9 cellular contexts compared by ENCODE assay signal in genomic region chr6:21935561-21936028, GRCh38.
A peak's percentile ranks its signal among the peaks of the same experiment; 100 is the strongest.
DNase-seq lines count a peak whose midpoint lies in the region; ATAC-seq and TF ChIP-seq lines count a peak whose summit lies in the region.
"Had no signal": no experiment of that assay in that cellular context is flagged by ENCODE, and none has a peak within 500 bp of the region (broad histone marks: within the 10 kb centered on the region; RNA-seq: fewer than 3 reads in every experiment).

No MANE protein-coding gene starts in this region.

- peaks cover 19% of the 10 kb centered on the region for H3K9me3 Mint-ChIP-seq in activated naive CD8-positive, alpha-beta T cell treated with anti-CD3 and anti-CD28 coated beads, Interleukin-2, amount 50 U/mL, for 24 hours

- H3K27ac Mint-ChIP-seq in activated naive CD8-positive, alpha-beta T cell treated with anti-CD3 and anti-CD28 coated beads, Interleukin-2, amount 50 U/mL, for 24 hours: no peak overlapping the region
- H3K27ac Mint-ChIP-seq: brain had no signal

- ATAC-seq in activated naive CD8-positive, alpha-beta T cell treated with anti-CD3 and anti-CD28 coated beads, Interleukin-2, amount 50 U/mL, for 24 hours: no peak
- peak; percentile 88 for ATAC-seq in left lung
- no peak for ATAC-seq in sciatic nerve
- no peak for ATAC-seq in HG03460 (IDR thresholded peaks at IDR 0.05; ENCODE audit: unreplicated experiment)

- in situ Hi-C loops in KBM-7 (cut with MboI; ENCODE audit: low pct_unique_long_range_greater_than_20kb, low sequenced_read_pairs): no loop called here
- in situ Hi-C loops in G401 (cut with HindIII; ENCODE audit: low sequenced_read_pairs): no loop called here

- H3K27me3 Mint-ChIP-seq in activated naive CD8-positive, alpha-beta T cell treated with anti-CD3 and anti-CD28 coated beads, Interleukin-2, amount 50 U/mL, for 24 hours: no peaks in the 10 kb centered on the region
- H3K27me3 Mint-ChIP-seq: brain had no signal

- H3K4me3 ChIP-seq in left lung: no peak overlapping the region

- TF ChIP-seq CTCF in left lung (IDR thresholded peaks at IDR 0.05): peak; percentile 48 to 60

- no peaks in the 10 kb centered on the region for H3K4me1 ChIP-seq in left lung

- no peak overlapping the region for H3K27ac ChIP-seq in left lung

- no peaks in the 10 kb centered on the region for H3K36me3 ChIP-seq in left lung

- H3K9me3 ChIP-seq in left lung: no peaks in the 10 kb centered on the region

- no peaks in the 10 kb centered on the region for H3K4me1 Mint-ChIP-seq in activated naive CD8-positive, alpha-beta T cell treated with anti-CD3 and anti-CD28 coated beads, Interleukin-2, amount 50 U/mL, for 24 hours
- H3K4me1 Mint-ChIP-seq: brain had no signal

- H3K36me3 Mint-ChIP-seq in activated naive CD8-positive, alpha-beta T cell treated with anti-CD3 and anti-CD28 coated beads, Interleukin-2, amount 50 U/mL, for 24 hours (ENCODE audit: low read depth): peaks cover 2% of the 10 kb centered on the region

- no peaks in the 10 kb centered on the region for H3K27me3 ChIP-seq in left lung

- no peak overlapping the region for H3K4me3 Mint-ChIP-seq in activated naive CD8-positive, alpha-beta T cell treated with anti-CD3 and anti-CD28 coated beads, Interleukin-2, amount 50 U/mL, for 24 hours
- H3K4me3 Mint-ChIP-seq: brain had no signal

- DNase-seq in stimulated activated CD4-positive, alpha-beta T cell treated with anti-CD3 and anti-CD28 coated beads, Interleukin-15, amount 100 ng/mL, for 24 hours: peak; percentile 32
- DNase-seq in stimulated activated CD4-positive, alpha-beta T cell treated with anti-CD3 and anti-CD28 coated beads, Interleukin-4, amount 100 ng/mL, for 24 hours: no peak
- DNase-seq in KBM-7 (peak; percentile 55), left lung (peak in 1 of 2 donors; percentile 42), G401 (ENCODE audit: low spot score) (no peak), sciatic nerve (ENCODE audit: low spot score) (no peak)
- peak; percentile 14 for DNase-seq in activated naive CD8-positive, alpha-beta T cell treated with anti-CD3 and anti-CD28 coated beads, Interleukin-2, amount 50 U/mL, for 24 hours

- intact Hi-C loops in left lung (cut with DNase I): loop anchor here in 1 of 2 donors (10.0 kb wide), 1 partner anchor 341 kb away; the partner anchor contains the start of gene SOX4
- intact Hi-C loops in sciatic nerve (cut with DNase I): no loop called here

Comparison
In these comparisons a context has a peak if more than half of its experiments do, and no peak if none do; other contexts are left out.
1. DNase-seq: peak in stimulated activated CD4-positive, alpha-beta T cell treated with anti-CD3 and anti-CD28 coated beads, Interleukin-15, amount 100 ng/mL, for 24 hours (single experiment), KBM-7 (single experiment) and activated naive CD8-positive, alpha-beta T cell treated with anti-CD3 and anti-CD28 coated beads, Interleukin-2, amount 50 U/mL, for 24 hours (single experiment); none in stimulated activated CD4-positive, alpha-beta T cell treated with anti-CD3 and anti-CD28 coated beads, Interleukin-4, amount 100 ng/mL, for 24 hours (single experiment), G401 (single experiment) and sciatic nerve (single experiment).